In genomic region chr17:76671123-76671911, GRCh38 we compare ENCODE assay signal across 1 cellular context.
TF ChIP-seq lines count a peak whose summit lies in the region.

No MANE protein-coding gene starts in this region.

TF ChIP-seq in HepG2, 621 proteins besides CTCF, POLR2A, EP300 and RAD21 (continued from another document and continues in another):
- TF ChIP-seq THRA (CRISPR knock-in tag; IDR thresholded peaks at IDR 0.05; ENCODE audit: borderline replicate concordance): 0 out of 2 replicates have a peak, but pooled peaks have one; percentile 38
- no peak for TF ChIP-seq CC2D1A (CRISPR knock-in tag; IDR thresholded peaks at IDR 0.05)
- TF ChIP-seq KDM2A (CRISPR knock-in tag; IDR thresholded peaks at IDR 0.05; ENCODE audit: borderline replicate concordance, low read depth): peak; percentile 87
- TF ChIP-seq ZNF136 (CRISPR knock-in tag; IDR thresholded peaks at IDR 0.05; ENCODE audit: low read depth): peak; percentile 94; the same call in 1 of the 2 replicates
- TF ChIP-seq ZNF256 (CRISPR knock-in tag; conservative IDR thresholded peaks at IDR 0.05): peak; percentile 55; the same call in 1 of the 2 replicates
- TF ChIP-seq GABPB1 (CRISPR knock-in tag; IDR thresholded peaks at IDR 0.05): peak; percentile 93
- 0 out of 2 replicates have a peak, but pooled peaks have one; percentile 6 for TF ChIP-seq ZBTB21 (CRISPR knock-in tag; IDR thresholded peaks at IDR 0.05)
- peak; percentile 82; the same call in 1 of the 2 replicates for TF ChIP-seq ZNF572 (CRISPR knock-in tag; IDR thresholded peaks at IDR 0.05)
- TF ChIP-seq ZBTB46 (CRISPR knock-in tag; IDR thresholded peaks at IDR 0.05; ENCODE audit: borderline replicate concordance): no peak
- no peak for TF ChIP-seq JUND (CRISPR knock-in tag; IDR thresholded peaks at IDR 0.05)
- peak; percentile 52; the same call in 1 of the 2 replicates for TF ChIP-seq GFI1 (CRISPR knock-in tag; IDR thresholded peaks at IDR 0.05; ENCODE audit: borderline replicate concordance)
- TF ChIP-seq ERF (CRISPR knock-in tag; IDR thresholded peaks at IDR 0.05): peak; percentile 66
- 0 out of 2 replicates have a peak, but pooled peaks have one; percentile 77 for TF ChIP-seq ZNF550 (CRISPR knock-in tag; IDR thresholded peaks at IDR 0.05; ENCODE audit: borderline replicate concordance)
- TF ChIP-seq ZNF558 (CRISPR knock-in tag; IDR thresholded peaks at IDR 0.05; ENCODE audit: borderline replicate concordance): peak; percentile 50; the same call in 1 of the 2 replicates
- TF ChIP-seq ZNF879 (CRISPR knock-in tag; IDR thresholded peaks at IDR 0.05): 0 out of 2 replicates have a peak, but pooled peaks have one; percentile 22
- TF ChIP-seq ASH2L (IDR thresholded peaks at IDR 0.05; ENCODE audit: insufficient read length, low read depth, low read length): no peak
- TF ChIP-seq GLMP (CRISPR knock-in tag; IDR thresholded peaks at IDR 0.05; ENCODE audit: borderline replicate concordance): no peak
- no peak for TF ChIP-seq RBM22 (optimal IDR thresholded peaks at IDR 0.05; ENCODE audit: low read length)
- peak; percentile 62; the same call in 1 of the 2 replicates for TF ChIP-seq GATAD2A (CRISPR knock-in tag; IDR thresholded peaks at IDR 0.05)
- peak; percentile 28 for TF ChIP-seq HDAC2 (CRISPR knock-in tag; IDR thresholded peaks at IDR 0.05)
- TF ChIP-seq CAMTA2 (CRISPR knock-in tag; IDR thresholded peaks at IDR 0.05; ENCODE audit: borderline replicate concordance): no peak
- TF ChIP-seq SIN3A (IDR thresholded peaks at IDR 0.05; ENCODE audit: borderline replicate concordance, low read depth, low read length): no peak; the same call in 1 of the 2 replicates
- peak; percentile 99 for TF ChIP-seq SP2 (CRISPR knock-in tag; IDR thresholded peaks at IDR 0.05)
- peak; percentile 75 for TF ChIP-seq ZNF777 (CRISPR knock-in tag; IDR thresholded peaks at IDR 0.05)
- TF ChIP-seq ZNF343 (CRISPR knock-in tag; IDR thresholded peaks at IDR 0.05): no peak
- peak; percentile 53; the same call in 1 of the 2 replicates for TF ChIP-seq ZMYM4 (CRISPR knock-in tag; IDR thresholded peaks at IDR 0.05)
- TF ChIP-seq AFF4 (CRISPR knock-in tag; IDR thresholded peaks at IDR 0.05): peak; percentile 68
- peak; percentile 77 for TF ChIP-seq SAFB2 (CRISPR knock-in tag; IDR thresholded peaks at IDR 0.05; ENCODE audit: borderline replicate concordance, low read depth)
- TF ChIP-seq CBX1 (IDR thresholded peaks at IDR 0.05; ENCODE audit: low read depth): no peak
- TF ChIP-seq U2AF1 (optimal IDR thresholded peaks at IDR 0.05; ENCODE audit: low read depth, low read length): peak; percentile 14
- no peak; the same call in 1 of the 2 replicates for TF ChIP-seq SNAI1 (CRISPR knock-in tag; IDR thresholded peaks at IDR 0.05; ENCODE audit: borderline replicate concordance)
- TF ChIP-seq GZF1 (CRISPR knock-in tag; IDR thresholded peaks at IDR 0.05): peak; percentile 61; the same call in 1 of the 2 replicates
- peak; percentile 22; the same call in 1 of the 2 replicates for TF ChIP-seq ZFP1 (CRISPR knock-in tag; IDR thresholded peaks at IDR 0.05)
- TF ChIP-seq SKI (IDR thresholded peaks at IDR 0.05; ENCODE audit: partially characterized antibody): peak; percentile 37
- TF ChIP-seq HIC2 (CRISPR knock-in tag; IDR thresholded peaks at IDR 0.05; ENCODE audit: low read depth): peak; percentile 73; the same call in 1 of the 2 replicates
- TF ChIP-seq ZSCAN5A (CRISPR knock-in tag; IDR thresholded peaks at IDR 0.05; ENCODE audit: borderline replicate concordance): peak; percentile 73; the same call in 1 of the 2 replicates
- peak; percentile 91; the same call in 1 of the 2 replicates for TF ChIP-seq ZNF337 (CRISPR knock-in tag; IDR thresholded peaks at IDR 0.05; ENCODE audit: borderline replicate concordance, low read depth)
- no peak for TF ChIP-seq ZBTB1 (CRISPR knock-in tag; IDR thresholded peaks at IDR 0.05; ENCODE audit: borderline replicate concordance)
- TF ChIP-seq ZBTB8A (CRISPR knock-in tag; IDR thresholded peaks at IDR 0.05; ENCODE audit: borderline replicate concordance, low read depth): no peak
- peak; percentile 94; the same call in 1 of the 2 replicates for TF ChIP-seq MLX (CRISPR knock-in tag; IDR thresholded peaks at IDR 0.05)
- TF ChIP-seq ZNF746 (CRISPR knock-in tag; IDR thresholded peaks at IDR 0.05): peak; percentile 88
- peak; percentile 89; the same call in 1 of the 2 replicates for TF ChIP-seq ZBTB7A (CRISPR knock-in tag; IDR thresholded peaks at IDR 0.05)
- TF ChIP-seq ZNF616 (CRISPR knock-in tag; IDR thresholded peaks at IDR 0.05; ENCODE audit: low read depth): 0 out of 2 replicates have a peak, but pooled peaks have one; percentile 47
- TF ChIP-seq ZNF839 (CRISPR knock-in tag; IDR thresholded peaks at IDR 0.05; ENCODE audit: borderline replicate concordance): peak; percentile 85; the same call in 1 of the 2 replicates
- no peak for TF ChIP-seq ZNF766 (CRISPR knock-in tag; IDR thresholded peaks at IDR 0.05; ENCODE audit: borderline replicate concordance)
- peak; percentile 99 for TF ChIP-seq NFYC (CRISPR knock-in tag; IDR thresholded peaks at IDR 0.05)
- TF ChIP-seq ZNF207 (IDR thresholded peaks at IDR 0.05; ENCODE audit: borderline replicate concordance): no peak
- TF ChIP-seq CERS6 (CRISPR knock-in tag; IDR thresholded peaks at IDR 0.05): no peak
- peak; percentile 83 for TF ChIP-seq TEAD3 (CRISPR knock-in tag; optimal IDR thresholded peaks at IDR 0.05; ENCODE audit: borderline replicate concordance)
- peak; percentile 66; the same call in 1 of the 2 replicates for TF ChIP-seq ZHX1 (CRISPR knock-in tag; IDR thresholded peaks at IDR 0.05; ENCODE audit: low read depth)
- no peak for TF ChIP-seq RORA (CRISPR knock-in tag; IDR thresholded peaks at IDR 0.05)
- no peak for TF ChIP-seq HNRNPUL1 (IDR thresholded peaks at IDR 0.05; ENCODE audit: low read depth, low read length)
- TF ChIP-seq RAD51 (IDR thresholded peaks at IDR 0.05; ENCODE audit: borderline replicate concordance): no peak
- peak; percentile 19; the same call in 1 of the 2 replicates for TF ChIP-seq ELF3 (CRISPR knock-in tag; IDR thresholded peaks at IDR 0.05)
